ENCODE assay signal across 9 cellular contexts in the genomic region with DNA sequence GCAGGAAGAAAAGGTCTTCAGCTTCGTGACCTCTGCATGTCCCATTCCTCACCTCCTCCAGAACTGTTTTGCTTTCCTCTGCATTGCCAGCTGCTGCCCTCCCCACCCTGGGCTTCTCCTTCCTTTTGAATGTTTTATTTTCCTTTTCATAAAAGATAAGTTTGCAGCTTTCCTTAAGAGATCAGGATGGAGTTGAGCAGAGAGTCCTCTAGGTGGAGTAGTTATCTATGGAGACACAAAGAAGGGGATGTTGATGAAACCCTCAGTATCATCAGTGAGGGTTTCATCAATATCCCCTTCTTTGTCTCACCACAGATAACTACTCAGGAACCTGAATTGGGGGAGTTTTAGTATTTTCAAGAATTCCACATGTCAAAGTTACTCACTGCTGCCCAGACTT. TPM values are rescaled to one million over a fixed set of nuclear protein-coding genes. Genes with fewer than 3 reads are reported as not detected.
DNase-seq lines count a peak whose midpoint lies in the region; ATAC-seq and TF ChIP-seq lines count a peak whose summit lies in the region.
"Had no signal": no experiment of that assay in that cellular context is flagged by ENCODE, and none has a peak within 500 bp of the region (broad histone marks: within the 10 kb centered on the region; RNA-seq: fewer than 3 reads in every experiment).

No MANE protein-coding gene starts in this region.

- peak; percentile 53 for TF ChIP-seq CTCF in AG09309 (IDR thresholded peaks at IDR 0.05; ENCODE audit: control insufficient read depth, insufficient read depth, low read depth, low read length, missing control alignments)

- no peak for DNase-seq in AG09309 (ENCODE audit: low read depth)
- DNase-seq in SK-MEL-5 (ENCODE audit: low read depth, low spot score), result peak; percentile 63
- DNase-seq in right cardiac atrium, result no peak
- no peak for DNase-seq in CD4-positive, alpha-beta memory T cell
- DNase-seq in activated gamma-delta T cell (lab: John Stamatoyannopoulos, UW), result no peak
- no peak for DNase-seq in posterior cingulate gyrus

- H3K4me3 Mint-ChIP-seq in CD4-positive, alpha-beta memory T cell, result no peak overlapping the region

- H3K36me3 ChIP-seq in CD4-positive, alpha-beta memory T cell (ENCODE audit: insufficient read depth, low read length), result no peaks in the 10 kb centered on the region
- H3K36me3 ChIP-seq: SJSA1 had no signal

- no peaks in the 10 kb centered on the region for H3K9me3 Mint-ChIP-seq in CD4-positive, alpha-beta memory T cell

- peaks cover 5 to 17% of the 10 kb centered on the region in 2 donors for H3K27me3 Mint-ChIP-seq in CD4-positive, alpha-beta memory T cell

- H3K4me1 ChIP-seq in right cardiac atrium (ENCODE audit: control insufficient read depth, insufficient read depth, low read length), result no peaks in the 10 kb centered on the region
- no peaks in the 10 kb centered on the region for H3K4me1 ChIP-seq in CD4-positive, alpha-beta memory T cell (ENCODE audit: insufficient read depth, low read length)
- H3K4me1 ChIP-seq: SJSA1 had no signal

- CTCF ChIA-PET in CD4-positive, alpha-beta memory T cell (lab: Charles Lee; ENCODE audit: partially characterized antibody), result interaction anchor here (0.8 to 1.2 kb wide), 7 partner anchors 9 to 270 kb away, joined by 3 to 4 read pairs (median 3); no protein-coding TSS in a partner anchor

- peak; percentile 69 for ATAC-seq in GM18868 (IDR thresholded peaks at IDR 0.05; ENCODE audit: unreplicated experiment)
- ATAC-seq in right cardiac atrium, result no peak
- ATAC-seq in HG02840 (IDR thresholded peaks at IDR 0.05; ENCODE audit: low FRiP score, unreplicated experiment), result no peak

- intact Hi-C loops in right cardiac atrium (cut with DNase I) (loop anchor here in 1 of 4 donors (10.0 kb wide), 1 partner anchor 52 kb away; no protein-coding TSS in a partner anchor), posterior cingulate gyrus (cut with DNase I) (no loop called here)
- intact Hi-C loops in CD4-positive, alpha-beta memory T cell (cut with micrococcal nuclease), result loop anchor here (1.0 to 10.0 kb wide), 3 partner anchors 50 to 272 kb away; no protein-coding TSS in a partner anchor

- H3K27ac Mint-ChIP-seq in CD4-positive, alpha-beta memory T cell, result no peak overlapping the region

- no peaks in the 10 kb centered on the region for H3K4me1 Mint-ChIP-seq in CD4-positive, alpha-beta memory T cell

- POLR2A ChIA-PET in CD4-positive, alpha-beta memory T cell (lab: Charles Lee; ENCODE audit: partially characterized antibody), result no interaction called here

- H3K27me3 ChIP-seq in right cardiac atrium (ENCODE audit: control insufficient read depth, insufficient read depth), result no peaks in the 10 kb centered on the region
- H3K27me3 ChIP-seq in CD4-positive, alpha-beta memory T cell (ENCODE audit: insufficient read depth, low read length), result peaks cover 1% of the 10 kb centered on the region

- in situ Hi-C loops in SK-MEL-5 (cut with HindIII; ENCODE audit: low pct_unique_long_range_greater_than_20kb, low sequenced_read_pairs), result no loop called here

- H3K9me3 ChIP-seq in right cardiac atrium (ENCODE audit: control insufficient read depth, low read length), result no peaks in the 10 kb centered on the region
- H3K9me3 ChIP-seq in CD4-positive, alpha-beta memory T cell (ENCODE audit: control insufficient read depth in 1 of 2, low read length in 2 of 2), result no peaks in the 10 kb centered on the region
- H3K9me3 ChIP-seq: SJSA1 had no signal

- H3K36me3 Mint-ChIP-seq in CD4-positive, alpha-beta memory T cell, result no peaks in the 10 kb centered on the region

- no peak overlapping the region for H3K4me3 ChIP-seq in AG09309 (ENCODE audit: control insufficient read depth, low read depth, low read length)
- H3K4me3 ChIP-seq in right cardiac atrium (ENCODE audit: low read length), result no peak overlapping the region
- H3K4me3 ChIP-seq in CD4-positive, alpha-beta memory T cell (ENCODE audit: low read length in 2 of 2), result no peak overlapping the region
- H3K4me3 ChIP-seq: SJSA1 had no signal

- WGBS in right cardiac atrium, result 36% methylated on average over 1 of the region's 1 CpG

- peak overlapping the region; percentile 28 for H3K27ac ChIP-seq in right cardiac atrium (ENCODE audit: low read length)
- no peak overlapping the region for H3K27ac ChIP-seq in CD4-positive, alpha-beta memory T cell (ENCODE audit: low read depth, low read length)
- H3K27ac ChIP-seq: SJSA1 had no signal

RNA-seq across cellular contexts. Expression of gene SLC25A36, which starts 19.0 kb away (rescaled TPM):
- 92.5 and 97.8 TPM in 2 replicates for total RNA-seq in SK-MEL-5 (2014; rRNA removed; shearing (Covaris generic))
- 39.0 and 54.0 TPM in 2 replicates for polyA plus RNA-seq in SK-MEL-5 (2015; cell fraction: cytosol; rRNA removed)
- polyA plus RNA-seq in SK-MEL-5 (2015; cell fraction: nucleus; rRNA removed), result 432 and 527 TPM in 2 replicates
- 10 to 100 TPM; 60.0 to 75.0 (median 70.4) TPM for total RNA-seq in right cardiac atrium
- polyA plus RNA-seq in right cardiac atrium, result 34.3 TPM
- total RNA-seq in CD4-positive, alpha-beta memory T cell, result 10 to 100 TPM; 54.7 to 56.5 TPM
- polyA plus RNA-seq in CD4-positive, alpha-beta memory T cell, result 10 to 100 TPM; 26.6 to 41.3 TPM
